8 cellular contexts compared by ENCODE assay signal in genomic region chr18:62586148-62586774, GRCh38.
A peak's percentile ranks its signal among the peaks of the same experiment; 100 is the strongest.
DNase-seq lines count a peak whose midpoint lies in the region; ATAC-seq, FAIRE-seq and TF ChIP-seq lines count a peak whose summit lies in the region.

No MANE protein-coding gene starts in this region.

- POLR2A ChIA-PET in activated CD4-positive, alpha-beta T cell treated with anti-CD3 and anti-CD28 coated beads for 36 hours (lab: Charles Lee), result interaction anchor here (0.6 kb wide), 1 partner anchor 59 kb away, joined by 6 read pairs; no protein-coding TSS in a partner anchor

- H3K27me3 Mint-ChIP-seq in activated CD4-positive, alpha-beta T cell treated with anti-CD3 and anti-CD28 coated beads for 36 hours, result no peaks in the 10 kb centered on the region
- H3K27me3 Mint-ChIP-seq in chondrocyte (ENCODE audit: low read depth), result no peaks in the 10 kb centered on the region

- peak overlapping the region; percentile 91 for H3K27ac Mint-ChIP-seq in activated CD4-positive, alpha-beta T cell treated with anti-CD3 and anti-CD28 coated beads for 36 hours
- H3K27ac Mint-ChIP-seq in chondrocyte (ENCODE audit: unreplicated experiment), result no peak overlapping the region

- peaks cover 41% of the 10 kb centered on the region for H3K4me1 Mint-ChIP-seq in activated CD4-positive, alpha-beta T cell treated with anti-CD3 and anti-CD28 coated beads for 36 hours
- peaks cover 13% of the 10 kb centered on the region for H3K4me1 Mint-ChIP-seq in chondrocyte (ENCODE audit: low read depth)

- H3K4me3 ChIP-seq in left lung, result no peak overlapping the region

- H3K4me3 Mint-ChIP-seq in activated CD4-positive, alpha-beta T cell treated with anti-CD3 and anti-CD28 coated beads for 36 hours, result peak overlapping the region; percentile 19
- no peak overlapping the region for H3K4me3 Mint-ChIP-seq in chondrocyte (ENCODE audit: unreplicated experiment)

- no peak for TF ChIP-seq POLR2A in GM12892 (IDR thresholded peaks at IDR 0.05; ENCODE audit: low read depth, low read length)

- H3K4me1 ChIP-seq in left lung, result peaks cover 6 to 21% of the 10 kb centered on the region in 2 donors

- no peaks in the 10 kb centered on the region for H3K27me3 ChIP-seq in left lung

- peaks cover 0 to 19% of the 10 kb centered on the region in 2 donors for H3K36me3 ChIP-seq in left lung

- no peaks in the 10 kb centered on the region for H3K9me3 Mint-ChIP-seq in activated CD4-positive, alpha-beta T cell treated with anti-CD3 and anti-CD28 coated beads for 36 hours (ENCODE audit: low read depth)
- no peaks in the 10 kb centered on the region for H3K9me3 Mint-ChIP-seq in chondrocyte (ENCODE audit: low read depth)

- peak; percentile 66 for ATAC-seq in HG02970 (IDR thresholded peaks at IDR 0.05; ENCODE audit: low FRiP score, unreplicated experiment)
- ATAC-seq in activated CD4-positive, alpha-beta T cell treated with anti-CD3 and anti-CD28 coated beads for 36 hours, result peak; percentile 65
- peak; percentile 85 for ATAC-seq in left lung

- peaks cover 15% of the 10 kb centered on the region for H3K36me3 Mint-ChIP-seq in activated CD4-positive, alpha-beta T cell treated with anti-CD3 and anti-CD28 coated beads for 36 hours (ENCODE audit: low read depth)
- peaks cover 6% of the 10 kb centered on the region for H3K36me3 Mint-ChIP-seq in chondrocyte (ENCODE audit: low read depth)

- H3K27ac ChIP-seq in left lung, result no peak overlapping the region

- peak; percentile 91 for FAIRE-seq in GM12892 (lab: Jason Lieb, UNC)

- CTCF ChIA-PET in activated CD4-positive, alpha-beta T cell treated with anti-CD3 and anti-CD28 coated beads for 36 hours (lab: Charles Lee), result interaction anchor here (0.7 to 3.8 kb wide), 26 partner anchors 9 to 396 kb away, joined by 3 to 24 read pairs (median 4); partner anchors contain the start of genes PHLPP1 and ZCCHC2

- intact Hi-C loops in activated CD4-positive, alpha-beta T cell treated with anti-CD3 and anti-CD28 coated beads for 36 hours (cut with DNase I, micrococcal nuclease), result loop anchor here (1.0 to 5.0 kb wide), 10 partner anchors 126 to 399 kb away; partner anchors contain the start of genes PHLPP1 (in 1 of the 2), PIGN (in 1 of the 2), RELCH (in 1 of the 2) and TNFRSF11A (in 1 of the 2)
- intact Hi-C loops in left lung (cut with DNase I), result loop anchor here in 1 of 2 donors (10.0 kb wide), 1 partner anchor 399 kb away; no protein-coding TSS in a partner anchor

- no peaks in the 10 kb centered on the region for H3K9me3 ChIP-seq in left lung

- TF ChIP-seq CTCF in chondrocyte (IDR thresholded peaks at IDR 0.05) (peak; percentile 98), left lung (IDR thresholded peaks at IDR 0.05) (peak; percentile 69 to 73)

- DNase-seq in 8988T, result peak; percentile 32
- peak; percentile 75 for DNase-seq in GM12892 (ENCODE audit: insufficient read length)
- DNase-seq in NCI-H226, result peak; percentile 2
- peak; percentile 91 for DNase-seq in activated CD4-positive, alpha-beta T cell treated with anti-CD3 and anti-CD28 coated beads for 36 hours
- no peak for DNase-seq in chondrocyte (ENCODE audit: low spot score)
- DNase-seq in left lung, result peak; percentile 64 to 87
- peak; percentile 82 to 83 for DNase-seq in stimulated activated CD4-positive, alpha-beta T cell treated with anti-CD3 and anti-CD28 coated beads, Interleukin-4, amount 100 ng/mL, for 48 hours (ENCODE audit: low read depth in 2 of 2)
